In the genomic region with DNA sequence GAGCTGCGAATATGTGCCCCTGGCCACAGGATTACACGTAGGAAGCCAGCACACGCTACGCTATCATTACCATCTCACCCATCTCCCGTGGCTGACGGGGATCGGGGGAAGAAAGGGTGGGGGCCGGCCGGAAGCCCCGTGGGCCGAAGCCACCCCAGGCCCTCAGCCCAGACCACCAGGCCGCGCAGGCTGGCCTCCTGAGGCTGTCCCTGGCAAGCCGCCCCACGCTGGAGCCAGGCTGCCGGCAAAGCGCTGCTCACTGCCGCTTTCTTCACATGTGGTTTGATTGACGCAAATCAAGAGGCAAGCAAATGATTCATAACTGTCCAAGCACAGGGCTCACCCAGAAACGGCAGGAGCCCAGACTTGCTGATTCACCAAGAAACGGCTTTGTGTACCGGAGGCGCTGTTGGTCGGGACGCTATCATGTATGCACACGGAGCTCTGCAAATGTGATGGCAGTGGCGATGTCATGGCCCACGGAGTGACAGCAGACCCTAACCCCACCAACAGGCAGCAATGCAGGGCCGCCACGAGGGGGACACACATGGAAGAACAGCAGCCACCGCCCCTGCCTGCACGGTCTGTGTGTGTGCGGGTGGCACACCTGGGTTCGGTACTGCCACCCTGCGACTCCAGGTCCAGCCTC, we compare ENCODE assay signal across 8 cellular contexts.
DNase-seq lines count a peak whose midpoint lies in the region; ATAC-seq and TF ChIP-seq lines count a peak whose summit lies in the region.

No MANE protein-coding gene starts in this region.

- H3K36me3 ChIP-seq in endodermal cell (ENCODE audit: control insufficient read depth, insufficient read depth, low read length): no peaks in the 10 kb centered on the region

- no peaks in the 10 kb centered on the region for H3K9me3 Mint-ChIP-seq in endodermal cell
- H3K9me3 Mint-ChIP-seq in naive B cell: peaks cover 0 to 4% (median 0%) of the 10 kb centered on the region in 7 donors
- H3K9me3 Mint-ChIP-seq in stimulated activated memory B cell treated with anti-CD40 and anti-IgM and Interleukin-4, amounts not matched to agents 10 μg/mL and 1 μg/mL and 100 μg/mL, for 72 hours: no peaks in the 10 kb centered on the region

- H3K36me3 Mint-ChIP-seq in endodermal cell (ENCODE audit: low read depth) (no peaks in the 10 kb centered on the region), naive B cell (peaks cover 0 to 3% of the 10 kb centered on the region in 2 donors)
- peaks cover 3% of the 10 kb centered on the region for H3K36me3 Mint-ChIP-seq in stimulated activated memory B cell treated with anti-CD40 and anti-IgM and Interleukin-4, amounts not matched to agents 10 μg/mL and 1 μg/mL and 100 μg/mL, for 72 hours

- H3K27ac Mint-ChIP-seq in endodermal cell: no peak overlapping the region
- H3K27ac Mint-ChIP-seq in naive B cell: no peak overlapping the region
- H3K27ac Mint-ChIP-seq in stimulated activated memory B cell treated with anti-CD40 and anti-IgM and Interleukin-4, amounts not matched to agents 10 μg/mL and 1 μg/mL and 100 μg/mL, for 72 hours: peak overlapping the region; percentile 66

- WGBS in endodermal cell (ENCODE audit: insufficient coverage in 1 of 2, insufficient read length in 1 of 2), 2 experiments: 93 to 95% methylated on average over 17 to 35 of the region's 35 CpGs

- no peaks in the 10 kb centered on the region for H3K27me3 Mint-ChIP-seq in endodermal cell (ENCODE audit: insufficient read depth)
- H3K27me3 Mint-ChIP-seq in naive B cell: peaks cover 66 to 77% (median 76%) of the 10 kb centered on the region in 3 donors
- H3K27me3 Mint-ChIP-seq in stimulated activated memory B cell treated with anti-CD40 and anti-IgM and Interleukin-4, amounts not matched to agents 10 μg/mL and 1 μg/mL and 100 μg/mL, for 72 hours: peaks cover 67% of the 10 kb centered on the region

- H3K9ac ChIP-seq in endodermal cell (ENCODE audit: extremely low read depth, low read length, poor library complexity, severe bottlenecking): no peak overlapping the region

- ATAC-seq in GM19025 (IDR thresholded peaks at IDR 0.05; ENCODE audit: low read depth, unreplicated experiment) (peak; percentile 69), naive B cell (ENCODE audit: low read depth in 2 of 2) (peak; percentile 37 to 82)
- ATAC-seq in stimulated activated memory B cell treated with anti-CD40 and anti-IgM and Interleukin-4, amounts not matched to agents 10 μg/mL and 1 μg/mL and 100 μg/mL, for 72 hours: peak; percentile 94

- H3K4me3 Mint-ChIP-seq in endodermal cell (no peak overlapping the region), naive B cell (no peak overlapping the region)
- peak overlapping the region; percentile 60 for H3K4me3 Mint-ChIP-seq in stimulated activated memory B cell treated with anti-CD40 and anti-IgM and Interleukin-4, amounts not matched to agents 10 μg/mL and 1 μg/mL and 100 μg/mL, for 72 hours

- no peaks in the 10 kb centered on the region for H3K9me3 ChIP-seq in endodermal cell (ENCODE audit: control insufficient read depth, low read length)

- TF ChIP-seq CTCF in endodermal cell (conservative IDR thresholded peaks at IDR 0.05): no peak

- H3K27ac ChIP-seq in endodermal cell (ENCODE audit: low read depth, low read length): peak overlapping the region; percentile 87

- H3K27me3 ChIP-seq in endodermal cell (ENCODE audit: control insufficient read depth, insufficient read depth, low read length, poor library complexity, severe bottlenecking): no peaks in the 10 kb centered on the region

- H3K4me1 Mint-ChIP-seq in endodermal cell: peaks cover 14% of the 10 kb centered on the region
- peaks cover 2 to 30% (median 25%) of the 10 kb centered on the region in 3 donors for H3K4me1 Mint-ChIP-seq in naive B cell
- H3K4me1 Mint-ChIP-seq in stimulated activated memory B cell treated with anti-CD40 and anti-IgM and Interleukin-4, amounts not matched to agents 10 μg/mL and 1 μg/mL and 100 μg/mL, for 72 hours: peaks cover 35% of the 10 kb centered on the region

- DNase-seq in NCI-H446 (lab: John Stamatoyannopoulos, UW) (peak; percentile 47 to 77), endodermal cell (peak; percentile 43), naive B cell (no peak), NCI-H82 treated with DMSO at 0.1 percent for 48 hours (lab: John Stamatoyannopoulos, UW; ENCODE audit: unreplicated experiment) (no peak), NCI-H1092 treated with DMSO at 0.1 percent for 48 hours (lab: John Stamatoyannopoulos, UW) (no peak)
- DNase-seq in activated CD8-positive, alpha-beta memory T cell treated with anti-CD3 and anti-CD28 coated beads, Interleukin-2, amount 50 U/mL, for 4 hours: peak; percentile 74

- no peaks in the 10 kb centered on the region for H3K4me1 ChIP-seq in endodermal cell (ENCODE audit: control insufficient read depth, insufficient read depth, low read length)

- H3K4me3 ChIP-seq in endodermal cell (ENCODE audit: low read length): no peak overlapping the region

Comparison
In these comparisons a context has a peak if more than half of its experiments do, and no peak if none do; other contexts are left out.
1. DNase-seq: peak in NCI-H446 (2 of 2), activated CD8-positive, alpha-beta memory T cell treated with anti-CD3 and anti-CD28 coated beads, Interleukin-2, amount 50 U/mL, for 4 hours (single experiment) and endodermal cell (single experiment); none in naive B cell (single experiment), NCI-H82 treated with DMSO at 0.1 percent for 48 hours (single experiment) and NCI-H1092 treated with DMSO at 0.1 percent for 48 hours (single experiment).
2. Peak in every context shown above with its lines, with median percentiles within 50 percentile points of each other: ATAC-seq.